Comparison of ENCODE assay signal across 9 cellular contexts in genomic region chr1:206784471-206784903, GRCh38. TPM values are rescaled to one million over a fixed set of nuclear protein-coding genes. Genes with fewer than 3 reads are reported as not detected.
A peak's percentile ranks its signal among the peaks of the same experiment; 100 is the strongest.
DNase-seq lines count a peak whose midpoint lies in the region; ATAC-seq and TF ChIP-seq lines count a peak whose summit lies in the region.
"Had no signal": no experiment of that assay in that cellular context is flagged by ENCODE, and none has a peak within 500 bp of the region (broad histone marks: within the 10 kb centered on the region; RNA-seq: fewer than 3 reads in every experiment).

No MANE protein-coding gene starts in this region.

- H3K4me3 Mint-ChIP-seq in T-helper 2 cell treated with Interferon-gamma antibody and Interleukin-4, amounts not matched to agents 5 μg/mL and 100 μg/mL, for 36 hours, result peak overlapping the region; percentile 76
- H3K4me3 Mint-ChIP-seq in effector memory CD8-positive, alpha-beta T cell, result peak overlapping the region; percentile 51 to 70
- H3K4me3 Mint-ChIP-seq in GM23338, result no peak overlapping the region

- H3K36me3 Mint-ChIP-seq in T-helper 2 cell treated with Interferon-gamma antibody and Interleukin-4, amounts not matched to agents 5 μg/mL and 100 μg/mL, for 36 hours (ENCODE audit: low read depth), result peaks cover 2% of the 10 kb centered on the region
- peaks cover 5% of the 10 kb centered on the region for H3K36me3 Mint-ChIP-seq in effector memory CD8-positive, alpha-beta T cell (ENCODE audit: insufficient read depth)
- no peaks in the 10 kb centered on the region for H3K36me3 Mint-ChIP-seq in GM23338 (ENCODE audit: low read depth)

- H3K9me3 Mint-ChIP-seq in T-helper 2 cell treated with Interferon-gamma antibody and Interleukin-4, amounts not matched to agents 5 μg/mL and 100 μg/mL, for 36 hours, result peaks cover 4% of the 10 kb centered on the region
- H3K9me3 Mint-ChIP-seq in effector memory CD8-positive, alpha-beta T cell, result no peaks in the 10 kb centered on the region
- no peaks in the 10 kb centered on the region for H3K9me3 Mint-ChIP-seq in GM23338

- H3K79me2 ChIP-seq in GM23338 (replicated peaks; ENCODE audit: insufficient read depth), result no peaks in the 10 kb centered on the region

- no peak overlapping the region for H2AFZ ChIP-seq in GM23338

- peaks cover 61% of the 10 kb centered on the region for H3K4me1 Mint-ChIP-seq in T-helper 2 cell treated with Interferon-gamma antibody and Interleukin-4, amounts not matched to agents 5 μg/mL and 100 μg/mL, for 36 hours (ENCODE audit: low read depth)
- peaks cover 51 to 55% of the 10 kb centered on the region in 2 donors for H3K4me1 Mint-ChIP-seq in effector memory CD8-positive, alpha-beta T cell (ENCODE audit: low read depth in 2 of 2)
- H3K4me1 Mint-ChIP-seq in GM23338, result peaks cover 4% of the 10 kb centered on the region; the same call in 2 of the 3 replicates

- H3K36me3 ChIP-seq in GM06990 (ENCODE audit: control insufficient read depth, insufficient read depth, low read length) (no peaks in the 10 kb centered on the region; the same call in 1 of the 2 replicates), GM23338 (ENCODE audit: insufficient read depth) (no peaks in the 10 kb centered on the region), ascending aorta (no peaks in the 10 kb centered on the region)

- intact Hi-C loops in ascending aorta (cut with DNase I), result no loop called here

- no peak overlapping the region for H3K27ac ChIP-seq in GM23338 (ENCODE audit: low read depth)
- no peak overlapping the region for H3K27ac ChIP-seq in ascending aorta
- H3K27ac ChIP-seq: C4-2B had no signal

- H3K4me3 ChIP-seq in GM06990 (replicated peaks; ENCODE audit: low read depth, low read length), result peak overlapping the region; percentile 14; the same call in 1 of the 2 replicates
- H3K4me3 ChIP-seq in GM23338, result no peak overlapping the region
- no peak overlapping the region for H3K4me3 ChIP-seq in ascending aorta

- H3K4me2 ChIP-seq in GM23338, result no peak overlapping the region

- no peak for TF ChIP-seq CTCF in GM06990 (IDR thresholded peaks at IDR 0.05; ENCODE audit: insufficient read depth, low read length, poor library complexity, severe bottlenecking)
- no peak for TF ChIP-seq CTCF in GM23338 (conservative IDR thresholded peaks at IDR 0.05; ENCODE audit: low read depth in 2 of 2)
- TF ChIP-seq CTCF in ascending aorta (IDR thresholded peaks at IDR 0.05), result no peak

- no peaks in the 10 kb centered on the region for H3K9me3 ChIP-seq in ascending aorta

- H4K20me1 ChIP-seq in GM23338 (replicated peaks; ENCODE audit: insufficient read depth), result no peaks in the 10 kb centered on the region

- peak; percentile 91 for DNase-seq in GM06990 (ENCODE audit: extremely low read depth, insufficient read length)
- peak; percentile 92 for DNase-seq in T-helper 2 cell treated with Interferon-gamma antibody and Interleukin-4, amounts not matched to agents 5 μg/mL and 100 μg/mL, for 36 hours (ENCODE audit: low spot score)
- peak; percentile 34 to 53 (median 34) for DNase-seq in effector memory CD8-positive, alpha-beta T cell
- DNase-seq in NCI-H187 (lab: John Stamatoyannopoulos, UW), result no peak
- no peak for DNase-seq in GM23338 (ENCODE audit: low spot score)
- no peak for DNase-seq in ascending aorta (ENCODE audit: low spot score in 2 of 2)
- DNase-seq in NCI-H2171 treated with DMSO at 0.1 percent for 48 hours (lab: John Stamatoyannopoulos, UW), result no peak

- H3K27me3 ChIP-seq in GM06990 (replicated peaks; ENCODE audit: control insufficient read depth, insufficient read depth, low read length), result no peaks in the 10 kb centered on the region
- no peaks in the 10 kb centered on the region for H3K27me3 ChIP-seq in GM23338 (ENCODE audit: insufficient read depth)
- no peaks in the 10 kb centered on the region for H3K27me3 ChIP-seq in ascending aorta

- H3K4me1 ChIP-seq in GM23338 (ENCODE audit: insufficient read depth) (no peaks in the 10 kb centered on the region), ascending aorta (no peaks in the 10 kb centered on the region)

- H3K27me3 Mint-ChIP-seq in T-helper 2 cell treated with Interferon-gamma antibody and Interleukin-4, amounts not matched to agents 5 μg/mL and 100 μg/mL, for 36 hours (ENCODE audit: low read depth), result peaks cover 6% of the 10 kb centered on the region
- H3K27me3 Mint-ChIP-seq in effector memory CD8-positive, alpha-beta T cell, result no peaks in the 10 kb centered on the region
- peaks cover 3% of the 10 kb centered on the region for H3K27me3 Mint-ChIP-seq in GM23338 (ENCODE audit: insufficient read depth, low read depth, poor library complexity)

- H3K27ac Mint-ChIP-seq in T-helper 2 cell treated with Interferon-gamma antibody and Interleukin-4, amounts not matched to agents 5 μg/mL and 100 μg/mL, for 36 hours, result peak overlapping the region; percentile 90
- peak overlapping the region; percentile 61 to 71 for H3K27ac Mint-ChIP-seq in effector memory CD8-positive, alpha-beta T cell
- no peak overlapping the region for H3K27ac Mint-ChIP-seq in GM23338

- H3K9me2 ChIP-seq in GM23338 (ENCODE audit: insufficient read depth), result no peaks in the 10 kb centered on the region

- no peaks in the 10 kb centered on the region for H3F3A ChIP-seq in GM23338 (replicated peaks; ENCODE audit: low read depth)

- ATAC-seq in HG02588 (IDR thresholded peaks at IDR 0.05; ENCODE audit: unreplicated experiment) (peak; percentile 66), GM23338 (no peak)
- ATAC-seq in effector memory CD8-positive, alpha-beta T cell (replicated peaks), result peak; percentile 76

TF ChIP-seq in GM23338, 12 proteins besides CTCF, POLR2A, EP300 and RAD21:
- TF ChIP-seq ZNF331 (CRISPR knock-in tag; IDR thresholded peaks at IDR 0.05; ENCODE audit: low read depth), result no peak
- no peak for TF ChIP-seq NANOG (IDR thresholded peaks at IDR 0.05; ENCODE audit: borderline replicate concordance)
- no peak for TF ChIP-seq ETS1 (IDR thresholded peaks at IDR 0.05)
- no peak for TF ChIP-seq REST (IDR thresholded peaks at IDR 0.05; ENCODE audit: unreplicated experiment)
- no peak for TF ChIP-seq CREB1 (CRISPR knock-in tag; IDR thresholded peaks at IDR 0.05; ENCODE audit: low read depth)
- no peak for TF ChIP-seq JUNB (IDR thresholded peaks at IDR 0.05; ENCODE audit: unreplicated experiment)
- TF ChIP-seq ZNF114 (CRISPR knock-in tag; IDR thresholded peaks at IDR 0.05), result no peak
- no peak for TF ChIP-seq POLR2AphosphoS5 (IDR thresholded peaks at IDR 0.05; ENCODE audit: low read depth)
- no peak for TF ChIP-seq STAT1 (IDR thresholded peaks at IDR 0.05; ENCODE audit: unreplicated experiment)
TF ChIP-seq in GM23338: peak in this region for 0.

RNA-seq across cellular contexts. Expression of gene IL10, which starts 12.2 kb away (rescaled TPM):
- not detected in 2 replicates for total RNA-seq in GM23338 (2014; rRNA removed; shearing (Covaris generic))
- polyA plus RNA-seq in GM23338 (2016; fragmentation: Nextera tagmentation; extraction: Ambion mirVana), result not detected in 2 replicates
- 1.6 TPM for total RNA-seq in ascending aorta

RNA-seq across cellular contexts. Expression of gene IL19, which starts 13.9 kb away (rescaled TPM):
- not detected in 2 replicates for total RNA-seq in GM23338 (2014; rRNA removed; shearing (Covaris generic))
- polyA plus RNA-seq in GM23338 (2016; fragmentation: Nextera tagmentation; extraction: Ambion mirVana), result not detected in 2 replicates
- not detected for total RNA-seq in ascending aorta

Comparison
In these comparisons a context has a peak if more than half of its experiments do, and no peak if none do; other contexts are left out.
1. DNase-seq: peak in GM06990 (single experiment), T-helper 2 cell treated with Interferon-gamma antibody and Interleukin-4, amounts not matched to agents 5 μg/mL and 100 μg/mL, for 36 hours (single experiment) and effector memory CD8-positive, alpha-beta T cell (3 of 3); none in NCI-H187 (0 of 2), GM23338 (single experiment), ascending aorta (0 of 2) and NCI-H2171 treated with DMSO at 0.1 percent for 48 hours (single experiment).